1 cellular context compared by ENCODE assay signal in genomic region chr17:78186689-78187595, GRCh38.
A peak's percentile ranks its signal among the peaks of the same experiment; 100 is the strongest.
TF ChIP-seq lines count a peak whose summit lies in the region.

Gene AFMID, plus strand, starts transcription at chr17:78187362. Its CDS starts 9 bp downstream, at chr17:78187371.
Gene TK1, minus strand, starts transcription at chr17:78187052. Its CDS starts 58 bp downstream, at chr17:78186994.

TF ChIP-seq in K562, 482 proteins besides CTCF, POLR2A, EP300 and RAD21 (continued from another document and continues in another):
- TF ChIP-seq GTF2B (IDR thresholded peaks at IDR 0.05; ENCODE audit: extremely low read depth, insufficient read length) (peak; percentile 14), HDGF (IDR thresholded peaks at IDR 0.05) (no peak), MAX (CRISPR knock-in tag; IDR thresholded peaks at IDR 0.05) (peak; percentile 88), PTTG1 (tag; IDR thresholded peaks at IDR 0.05; ENCODE audit: low read depth) (no peak), ETV5 (CRISPR knock-in tag; IDR thresholded peaks at IDR 0.05; ENCODE audit: low read depth) (0 out of 2 replicates have a peak, but pooled peaks have one; percentile 37), NUFIP1 (IDR thresholded peaks at IDR 0.05; ENCODE audit: partially characterized antibody) (no peak), STAT6 (CRISPR knock-in tag; IDR thresholded peaks at IDR 0.05) (no peak), HDAC1 (IDR thresholded peaks at IDR 0.05) (peak in 1 of 2 experiments; percentile 91; a peak in 2 of 4 replicates), MCM3 (IDR thresholded peaks at IDR 0.05) (no peak), MYBL2 (IDR thresholded peaks at IDR 0.05; ENCODE audit: low read depth) (peak; percentile 98), MYBL2 (CRISPR knock-in tag; IDR thresholded peaks at IDR 0.05; ENCODE audit: borderline replicate concordance) (peak; percentile 87; the same call in 1 of the 2 replicates), SRSF7 (optimal IDR thresholded peaks at IDR 0.05; ENCODE audit: low read depth, low read length) (no peak), FOXP1 (CRISPR knock-in tag; IDR thresholded peaks at IDR 0.05) (peak; percentile 76), SNRNP70 (optimal IDR thresholded peaks at IDR 0.05; ENCODE audit: low read depth, low read length) (no peak), MECOM (CRISPR knock-in tag; IDR thresholded peaks at IDR 0.05) (no peak), KDM4B (IDR thresholded peaks at IDR 0.05; ENCODE audit: borderline replicate concordance in 2 of 2, low read depth in 1 of 2) (no peak), ATF3 (IDR thresholded peaks at IDR 0.05) (peak; percentile 52), ATF3 (CRISPR knock-in tag; conservative IDR thresholded peaks at IDR 0.05) (peak; percentile 92), HDAC8 (tag; IDR thresholded peaks at IDR 0.05) (0 out of 2 replicates have a peak, but pooled peaks have one; percentile 66), PHB (CRISPR knock-in tag; IDR thresholded peaks at IDR 0.05) (no peak), SLC30A9 (CRISPR knock-in tag; IDR thresholded peaks at IDR 0.05) (no peak), ID3 (CRISPR knock-in tag; IDR thresholded peaks at IDR 0.05) (no peak), ID3 (tag; IDR thresholded peaks at IDR 0.05) (no peak; the same call in 1 of the 2 replicates), ZFP91 (CRISPR knock-in tag; IDR thresholded peaks at IDR 0.05) (no peak), RNF2 (IDR thresholded peaks at IDR 0.05) (peak; percentile 66; the same call in 1 of the 2 replicates), CGGBP1 (CRISPR knock-in tag; IDR thresholded peaks at IDR 0.05) (no peak), NFIX (CRISPR knock-in tag; IDR thresholded peaks at IDR 0.05; ENCODE audit: low read depth) (no peak), ZFX (CRISPR knock-in tag; IDR thresholded peaks at IDR 0.05) (peak; percentile 68), CREB3 (tag; conservative IDR thresholded peaks at IDR 0.05; ENCODE audit: low read depth) (no peak), MAFK (IDR thresholded peaks at IDR 0.05; ENCODE audit: low read length) (no peak), ZNF76 (CRISPR knock-in tag; IDR thresholded peaks at IDR 0.05; ENCODE audit: borderline replicate concordance) (no peak), ZFP36 (IDR thresholded peaks at IDR 0.05; ENCODE audit: low read depth, low read length, partially characterized antibody) (no peak), SMC3 (conservative IDR thresholded peaks at IDR 0.05; ENCODE audit: insufficient read depth, low read depth, low read length) (0 out of 2 replicates have a peak, but pooled peaks have one; percentile 9), ZNF263 (CRISPR knock-in tag; IDR thresholded peaks at IDR 0.05; ENCODE audit: borderline replicate concordance) (peak; percentile 21; the same call in 1 of the 2 replicates), SMARCA4 (IDR thresholded peaks at IDR 0.05) (peak; percentile 34; the same call in 1 of the 2 replicates), TSHZ1 (CRISPR knock-in tag; IDR thresholded peaks at IDR 0.05) (no peak), MBD2 (IDR thresholded peaks at IDR 0.05; ENCODE audit: borderline replicate concordance, low read depth) (peak; percentile 94), MEF2D (tag; conservative IDR thresholded peaks at IDR 0.05; ENCODE audit: low read depth) (no peak), KDM2B (CRISPR knock-in tag; IDR thresholded peaks at IDR 0.05) (no peak), FIP1L1 (IDR thresholded peaks at IDR 0.05; ENCODE audit: low read depth, low read length, poor library complexity, severe bottlenecking) (peak; percentile 92), PPARD (CRISPR knock-in tag; IDR thresholded peaks at IDR 0.05) (no peak), YY1 (IDR thresholded peaks at IDR 0.05; ENCODE audit: borderline replicate concordance in 1 of 3, control insufficient read depth in 1 of 3, extremely low read depth in 1 of 3, insufficient read depth in 3 of 3, insufficient read length in 1 of 3, insufficient replicate concordance in 2 of 3, low read depth in 1 of 3, low read length in 2 of 3) (peak; percentile 71 to 99 (median 93)), NCOA1 (IDR thresholded peaks at IDR 0.05; ENCODE audit: low read depth) (0 out of 2 replicates have a peak, but pooled peaks have one; percentile 15), ZNF146 (CRISPR knock-in tag; IDR thresholded peaks at IDR 0.05; ENCODE audit: unreplicated experiment) (no peak), ZNF134 (CRISPR knock-in tag; conservative IDR thresholded peaks at IDR 0.05) (no peak), THAP7 (CRISPR knock-in tag; IDR thresholded peaks at IDR 0.05) (peak; percentile 80), ZBTB1 (CRISPR knock-in tag; IDR thresholded peaks at IDR 0.05; ENCODE audit: borderline replicate concordance, low read depth) (peak; percentile 65; the same call in 1 of the 2 replicates), CAMTA2 (CRISPR knock-in tag; conservative IDR thresholded peaks at IDR 0.05) (no peak), GABPB1 (CRISPR knock-in tag; IDR thresholded peaks at IDR 0.05) (peak; percentile 86), ZNF764 (CRISPR knock-in tag; IDR thresholded peaks at IDR 0.05; ENCODE audit: low read depth) (no peak), PKNOX1 (IDR thresholded peaks at IDR 0.05) (peak; percentile 86), SIN3A (IDR thresholded peaks at IDR 0.05; ENCODE audit: borderline replicate concordance in 2 of 2, control insufficient read depth in 1 of 2, low read depth in 2 of 2, low read length in 2 of 2) (peak; percentile 89 to 90), ZNF224 (CRISPR knock-in tag; IDR thresholded peaks at IDR 0.05) (no peak; the same call in 1 of the 2 replicates), COPS2 (conservative IDR thresholded peaks at IDR 0.05) (no peak), CCAR2 (IDR thresholded peaks at IDR 0.05; ENCODE audit: low read depth, low read length) (no peak), ZNF280A (IDR thresholded peaks at IDR 0.05; ENCODE audit: low read depth, partially characterized antibody) (no peak), PURB (CRISPR knock-in tag; IDR thresholded peaks at IDR 0.05; ENCODE audit: low read depth) (no peak)
